8 cellular contexts compared by ENCODE assay signal in the genomic region with DNA sequence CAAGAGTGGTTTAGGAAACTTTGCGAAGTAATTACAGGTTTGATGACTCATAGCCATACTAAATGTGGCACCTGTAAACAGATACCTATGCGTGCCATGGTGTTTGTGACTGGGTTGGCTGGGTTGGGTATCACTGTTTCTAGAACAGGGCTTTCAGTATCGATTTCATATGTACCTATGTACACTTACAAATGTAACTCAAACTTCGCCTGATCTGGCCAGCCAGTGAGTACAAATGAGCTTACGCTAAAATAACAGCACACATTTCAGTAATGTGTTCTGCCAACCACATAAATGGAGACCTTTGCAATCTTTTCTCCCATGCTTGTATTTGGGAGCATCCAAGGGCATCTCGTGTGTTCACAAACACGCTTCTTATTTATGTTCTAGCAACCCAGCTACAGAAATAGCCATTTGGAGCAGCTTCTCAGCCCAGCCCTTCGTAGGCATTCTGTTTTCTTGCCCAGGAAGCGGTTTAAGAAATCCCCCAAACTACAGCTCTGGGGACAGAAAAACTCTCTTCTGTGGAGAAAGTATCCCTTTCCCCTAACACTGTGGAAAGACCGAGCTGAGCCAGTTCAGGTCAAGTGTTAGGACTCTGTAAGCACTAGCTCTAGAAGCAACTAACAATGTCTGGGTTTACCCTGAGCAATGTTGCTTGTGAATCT. TPM values are rescaled to one million over a fixed set of nuclear protein-coding genes. Genes with fewer than 3 reads are reported as not detected.
DNase-seq lines count a peak whose midpoint lies in the region; ATAC-seq and TF ChIP-seq lines count a peak whose summit lies in the region.

No MANE protein-coding gene starts in this region.

- no peaks in the 10 kb centered on the region for H3K9me3 Mint-ChIP-seq in HFFc6

- no peaks in the 10 kb centered on the region for H3K36me3 Mint-ChIP-seq in HFFc6 (ENCODE audit: low read depth)

- TF ChIP-seq CTCF in HFFc6 (IDR thresholded peaks at IDR 0.05), result no peak

- H3K27ac Mint-ChIP-seq in HFFc6, result no peak overlapping the region

- H3K4me3 Mint-ChIP-seq in HFFc6, result no peak overlapping the region

- no peaks in the 10 kb centered on the region for H3K4me1 Mint-ChIP-seq in HFFc6 (ENCODE audit: low read depth)

- peaks cover 1% of the 10 kb centered on the region; the same call in 1 of the 2 replicates for H3K27me3 Mint-ChIP-seq in HFFc6 (ENCODE audit: insufficient read depth)

- peak; percentile 96 for ATAC-seq in GM18867 (IDR thresholded peaks at IDR 0.05; ENCODE audit: unreplicated experiment)
- peak; percentile 87 for ATAC-seq in HG02884 (IDR thresholded peaks at IDR 0.05; ENCODE audit: unreplicated experiment)
- peak; percentile 78 for ATAC-seq in stimulated activated naive CD8-positive, alpha-beta T cell treated with anti-CD3 and anti-CD28 coated beads, Interleukin-15, Interleukin-2, amounts not matched to agents 100 U/mL and 50 U/mL, for 24 hours
- ATAC-seq in SK-N-SH treated with all-trans-retinoic acid at 6 μM for 48 hours, result no peak

- DNase-seq in SW480 (ENCODE audit: low spot score), result peak; percentile 79
- DNase-seq in effector CD4-positive, alpha-beta T cell, result peak; percentile 12
- DNase-seq in stimulated activated naive CD8-positive, alpha-beta T cell treated with anti-CD3 and anti-CD28 coated beads, Interleukin-15, Interleukin-2, amounts not matched to agents 100 U/mL and 50 U/mL, for 24 hours, result no peak
- no peak for DNase-seq in DMS79 treated with DMSO at 0.1 percent for 48 hours (lab: John Stamatoyannopoulos, UW)
- DNase-seq in HFFc6, result no peak

TF ChIP-seq in SK-N-SH treated with all-trans-retinoic acid at 6 μM for 48 hours, 23 proteins besides CTCF, POLR2A, EP300 and RAD21:
- TF ChIP-seq CREB5 (CRISPR knock-in tag; IDR thresholded peaks at IDR 0.05; ENCODE audit: low read depth) (no peak), GLIS3 (CRISPR knock-in tag; IDR thresholded peaks at IDR 0.05) (no peak)

RNA-seq across cellular contexts. Expression of gene MDM1, which starts 42.3 kb away (rescaled TPM):
- 1 to 10 TPM; 7.3 to 9.1 (median 7.8) TPM for total RNA-seq in HFFc6 (2021; fragmentation: NEBNext Ultra II Directional; extraction: Animal tissue kit (Norgen Biotek cat#: 25700))

Comparison
In these comparisons a context has a peak if more than half of its experiments do, and no peak if none do; other contexts are left out.
1. DNase-seq: peak in SW480 (single experiment) and effector CD4-positive, alpha-beta T cell (single experiment); none in stimulated activated naive CD8-positive, alpha-beta T cell treated with anti-CD3 and anti-CD28 coated beads, Interleukin-15, Interleukin-2, amounts not matched to agents 100 U/mL and 50 U/mL, for 24 hours (single experiment), DMS79 treated with DMSO at 0.1 percent for 48 hours (single experiment) and HFFc6 (single experiment).